Comparison of ENCODE assay signal across 24 cellular contexts in genomic region chr11:125431481-125431880, GRCh38.
"Had no signal": no experiment of that assay in that cellular context is flagged by ENCODE, and none has a peak within 500 bp of the region (broad histone marks: within the 10 kb centered on the region; RNA-seq: fewer than 3 reads in every experiment).

No MANE protein-coding gene starts in this region.

- H3K4me2 ChIP-seq: hepatocyte had no signal

- ATAC-seq: foreskin keratinocyte; gastroesophageal sphincter; heart left ventricle; left lobe of liver; mucosa of descending colon; naive thymus-derived CD4-positive, alpha-beta T cell; psoas muscle; right cardiac atrium; stimulated activated effector memory CD8-positive, alpha-beta T cell treated with anti-CD3 and anti-CD28 coated beads, Interleukin-12 subunit alpha, Interleukin-12 subunit beta, amount 100 ng/mL, for 72 hours had no signal

- H3K79me2 ChIP-seq: hepatocyte had no signal

- H3K9me3 ChIP-seq: esophagus muscularis mucosa, gastroesophageal sphincter, heart left ventricle, mucosa of descending colon, ovary, psoas muscle, sigmoid colon, stomach, testis, tibial artery had no signal

- H3K4me1 ChIP-seq: esophagus muscularis mucosa, gastroesophageal sphincter, sigmoid colon, stomach, testis, tibial artery had no signal

- H2AFZ ChIP-seq: hepatocyte had no signal

- DNase-seq: dorsolateral prefrontal cortex; effector CD4-positive, alpha-beta T cell; foreskin keratinocyte; heart left ventricle; kidney; mucosa of descending colon; naive thymus-derived CD4-positive, alpha-beta T cell; occipital lobe; ovary; psoas muscle; right cardiac atrium; sigmoid colon; stimulated activated CD4-positive, alpha-beta T cell treated with anti-CD3 and anti-CD28 coated beads, Interleukin-2, amount 100 ng/mL, for 24 hours; stimulated activated CD4-positive, alpha-beta T cell treated with anti-CD3 and anti-CD28 coated beads, Interleukin-4, amount 100 ng/mL, for 24 hours; stimulated activated naive CD4-positive, alpha-beta T cell treated with Interleukin-2 at 50 U/mL for 16 hours; stomach; testis; tibial artery had no signal

- H3K4me3 ChIP-seq: dorsolateral prefrontal cortex, esophagus muscularis mucosa, gastroesophageal sphincter, heart left ventricle, hepatocyte, lung, mucosa of descending colon, ovary, psoas muscle, sigmoid colon, stomach, testis, tibial artery had no signal

- H3K27me3 ChIP-seq: dorsolateral prefrontal cortex, esophagus muscularis mucosa, foreskin keratinocyte, gastroesophageal sphincter, heart left ventricle, hepatocyte, ovary, sigmoid colon, stomach, testis, tibial artery had no signal

- H3K36me3 ChIP-seq: ovary had no signal

- H3K27ac ChIP-seq: esophagus muscularis mucosa, foreskin keratinocyte, gastroesophageal sphincter, hepatocyte, ovary, psoas muscle, sigmoid colon, stomach, testis, tibial artery had no signal
